Comparison of ENCODE assay signal across 1 cellular context in the genomic region with DNA sequence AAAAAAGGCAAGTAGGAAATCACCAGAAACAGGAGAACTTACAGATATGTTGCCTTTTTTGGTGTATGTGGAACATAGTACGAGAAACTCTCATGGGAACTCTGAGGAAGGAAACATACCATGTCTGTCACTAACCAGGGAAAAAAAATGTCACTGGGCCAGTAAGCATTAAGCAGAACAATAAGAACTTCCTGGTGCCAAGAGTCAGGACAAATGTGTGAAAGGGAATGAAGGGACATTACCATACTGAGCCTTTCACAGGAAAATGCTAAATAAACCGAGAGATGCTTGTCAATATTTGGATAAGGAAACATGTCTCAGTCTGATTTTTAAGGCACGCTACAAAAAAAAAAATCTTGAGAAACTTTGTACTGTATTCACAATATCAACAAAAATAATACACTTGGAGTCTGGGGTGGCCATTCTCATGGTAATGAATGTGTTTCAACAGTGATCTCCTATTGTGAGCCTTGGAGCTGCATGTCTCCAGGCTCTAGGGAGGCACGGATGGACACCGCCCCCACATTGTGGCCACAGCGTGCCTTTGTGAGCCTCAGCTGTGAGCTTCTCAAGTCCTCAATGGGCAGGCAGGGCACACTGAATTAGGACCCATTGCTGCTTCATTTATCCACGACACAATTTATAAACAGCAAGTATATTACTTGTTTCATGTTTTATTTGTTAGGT.
TF ChIP-seq lines count a peak whose summit lies in the region.

No MANE protein-coding gene starts in this region.

TF ChIP-seq in H1, 55 proteins besides CTCF, POLR2A, EP300 and RAD21 (continued from another document):
- TF ChIP-seq CREB1 (IDR thresholded peaks at IDR 0.05) (0 out of 2 replicates have a peak, but pooled peaks have one; percentile 15), GTF2F1 (IDR thresholded peaks at IDR 0.05; ENCODE audit: borderline replicate concordance, low read depth, low read length) (no peak), ZNF274 (IDR thresholded peaks at IDR 0.05; ENCODE audit: borderline replicate concordance, extremely low read depth, low read length) (no peak), POU5F1 (IDR thresholded peaks at IDR 0.05; ENCODE audit: low read depth, low read length) (no peak), SAP30 (IDR thresholded peaks at IDR 0.05; ENCODE audit: insufficient read depth, insufficient replicate concordance, low read length) (no peak), BRCA1 (IDR thresholded peaks at IDR 0.05; ENCODE audit: low read depth, low read length) (no peak), SP2 (IDR thresholded peaks at IDR 0.05; ENCODE audit: low read length) (no peak), KDM4A (IDR thresholded peaks at IDR 0.05; ENCODE audit: low read depth, low read length, severe bottlenecking) (no peak), KDM5A (IDR thresholded peaks at IDR 0.05; ENCODE audit: low read length) (no peak), RXRA (IDR thresholded peaks at IDR 0.05; ENCODE audit: insufficient read depth, low read depth, low read length) (no peak), ASH2L (IDR thresholded peaks at IDR 0.05; ENCODE audit: low read length) (peak; percentile 31), TEAD4 (IDR thresholded peaks at IDR 0.05; ENCODE audit: low read depth, low read length) (no peak), BACH1 (IDR thresholded peaks at IDR 0.05; ENCODE audit: low read length) (no peak), KDM1A (IDR thresholded peaks at IDR 0.05; ENCODE audit: borderline replicate concordance, low read length) (no peak), SP1 (IDR thresholded peaks at IDR 0.05; ENCODE audit: low read depth, low read length) (no peak), TBP (IDR thresholded peaks at IDR 0.05; ENCODE audit: low read depth, low read length) (no peak), PHF8 (conservative IDR thresholded peaks at IDR 0.05; ENCODE audit: low read depth, low read length) (no peak), NRF1 (IDR thresholded peaks at IDR 0.05; ENCODE audit: low read depth, low read length) (no peak), YY1 (IDR thresholded peaks at IDR 0.05; ENCODE audit: low read depth, low read length) (peak; percentile 60; the same call in 1 of the 2 replicates), RBBP5 (IDR thresholded peaks at IDR 0.05; ENCODE audit: borderline replicate concordance, low read depth, low read length) (no peak), MAFK (IDR thresholded peaks at IDR 0.05; ENCODE audit: low read depth, low read length) (no peak), SIN3A (conservative IDR thresholded peaks at IDR 0.05 in 1 of 2, IDR thresholded peaks at IDR 0.05 in 1 of 2; ENCODE audit: low read depth in 1 of 2, low read length in 2 of 2) (0 out of 4 replicates have a peak, but pooled peaks of 1 of the 2 experiments have one; percentile 17), RFX5 (IDR thresholded peaks at IDR 0.05; ENCODE audit: borderline replicate concordance, low read depth, low read length) (no peak), FOSL1 (IDR thresholded peaks at IDR 0.05; ENCODE audit: insufficient read depth, low read depth, low read length) (no peak), POLR2AphosphoS5 (IDR thresholded peaks at IDR 0.05; ENCODE audit: low read depth, low read length) (no peak; the same call in 1 of the 2 replicates), RNF2 (IDR thresholded peaks at IDR 0.05; ENCODE audit: borderline replicate concordance, low read depth, low read length, missing control alignments, poor library complexity, severe bottlenecking) (no peak), CEBPB (IDR thresholded peaks at IDR 0.05; ENCODE audit: low read depth, low read length) (peak; percentile 53; the same call in 1 of the 2 replicates), SP4 (IDR thresholded peaks at IDR 0.05; ENCODE audit: low read length) (no peak), CBX5 (IDR thresholded peaks at IDR 0.05; ENCODE audit: low read depth, low read length) (no peak), SIRT6 (IDR thresholded peaks at IDR 0.05; ENCODE audit: low read length) (no peak), CTBP2 (IDR thresholded peaks at IDR 0.05; ENCODE audit: borderline replicate concordance, insufficient read depth, insufficient read length, low read length) (peak; percentile 85)
- TF ChIP-seq, protein P1, sequence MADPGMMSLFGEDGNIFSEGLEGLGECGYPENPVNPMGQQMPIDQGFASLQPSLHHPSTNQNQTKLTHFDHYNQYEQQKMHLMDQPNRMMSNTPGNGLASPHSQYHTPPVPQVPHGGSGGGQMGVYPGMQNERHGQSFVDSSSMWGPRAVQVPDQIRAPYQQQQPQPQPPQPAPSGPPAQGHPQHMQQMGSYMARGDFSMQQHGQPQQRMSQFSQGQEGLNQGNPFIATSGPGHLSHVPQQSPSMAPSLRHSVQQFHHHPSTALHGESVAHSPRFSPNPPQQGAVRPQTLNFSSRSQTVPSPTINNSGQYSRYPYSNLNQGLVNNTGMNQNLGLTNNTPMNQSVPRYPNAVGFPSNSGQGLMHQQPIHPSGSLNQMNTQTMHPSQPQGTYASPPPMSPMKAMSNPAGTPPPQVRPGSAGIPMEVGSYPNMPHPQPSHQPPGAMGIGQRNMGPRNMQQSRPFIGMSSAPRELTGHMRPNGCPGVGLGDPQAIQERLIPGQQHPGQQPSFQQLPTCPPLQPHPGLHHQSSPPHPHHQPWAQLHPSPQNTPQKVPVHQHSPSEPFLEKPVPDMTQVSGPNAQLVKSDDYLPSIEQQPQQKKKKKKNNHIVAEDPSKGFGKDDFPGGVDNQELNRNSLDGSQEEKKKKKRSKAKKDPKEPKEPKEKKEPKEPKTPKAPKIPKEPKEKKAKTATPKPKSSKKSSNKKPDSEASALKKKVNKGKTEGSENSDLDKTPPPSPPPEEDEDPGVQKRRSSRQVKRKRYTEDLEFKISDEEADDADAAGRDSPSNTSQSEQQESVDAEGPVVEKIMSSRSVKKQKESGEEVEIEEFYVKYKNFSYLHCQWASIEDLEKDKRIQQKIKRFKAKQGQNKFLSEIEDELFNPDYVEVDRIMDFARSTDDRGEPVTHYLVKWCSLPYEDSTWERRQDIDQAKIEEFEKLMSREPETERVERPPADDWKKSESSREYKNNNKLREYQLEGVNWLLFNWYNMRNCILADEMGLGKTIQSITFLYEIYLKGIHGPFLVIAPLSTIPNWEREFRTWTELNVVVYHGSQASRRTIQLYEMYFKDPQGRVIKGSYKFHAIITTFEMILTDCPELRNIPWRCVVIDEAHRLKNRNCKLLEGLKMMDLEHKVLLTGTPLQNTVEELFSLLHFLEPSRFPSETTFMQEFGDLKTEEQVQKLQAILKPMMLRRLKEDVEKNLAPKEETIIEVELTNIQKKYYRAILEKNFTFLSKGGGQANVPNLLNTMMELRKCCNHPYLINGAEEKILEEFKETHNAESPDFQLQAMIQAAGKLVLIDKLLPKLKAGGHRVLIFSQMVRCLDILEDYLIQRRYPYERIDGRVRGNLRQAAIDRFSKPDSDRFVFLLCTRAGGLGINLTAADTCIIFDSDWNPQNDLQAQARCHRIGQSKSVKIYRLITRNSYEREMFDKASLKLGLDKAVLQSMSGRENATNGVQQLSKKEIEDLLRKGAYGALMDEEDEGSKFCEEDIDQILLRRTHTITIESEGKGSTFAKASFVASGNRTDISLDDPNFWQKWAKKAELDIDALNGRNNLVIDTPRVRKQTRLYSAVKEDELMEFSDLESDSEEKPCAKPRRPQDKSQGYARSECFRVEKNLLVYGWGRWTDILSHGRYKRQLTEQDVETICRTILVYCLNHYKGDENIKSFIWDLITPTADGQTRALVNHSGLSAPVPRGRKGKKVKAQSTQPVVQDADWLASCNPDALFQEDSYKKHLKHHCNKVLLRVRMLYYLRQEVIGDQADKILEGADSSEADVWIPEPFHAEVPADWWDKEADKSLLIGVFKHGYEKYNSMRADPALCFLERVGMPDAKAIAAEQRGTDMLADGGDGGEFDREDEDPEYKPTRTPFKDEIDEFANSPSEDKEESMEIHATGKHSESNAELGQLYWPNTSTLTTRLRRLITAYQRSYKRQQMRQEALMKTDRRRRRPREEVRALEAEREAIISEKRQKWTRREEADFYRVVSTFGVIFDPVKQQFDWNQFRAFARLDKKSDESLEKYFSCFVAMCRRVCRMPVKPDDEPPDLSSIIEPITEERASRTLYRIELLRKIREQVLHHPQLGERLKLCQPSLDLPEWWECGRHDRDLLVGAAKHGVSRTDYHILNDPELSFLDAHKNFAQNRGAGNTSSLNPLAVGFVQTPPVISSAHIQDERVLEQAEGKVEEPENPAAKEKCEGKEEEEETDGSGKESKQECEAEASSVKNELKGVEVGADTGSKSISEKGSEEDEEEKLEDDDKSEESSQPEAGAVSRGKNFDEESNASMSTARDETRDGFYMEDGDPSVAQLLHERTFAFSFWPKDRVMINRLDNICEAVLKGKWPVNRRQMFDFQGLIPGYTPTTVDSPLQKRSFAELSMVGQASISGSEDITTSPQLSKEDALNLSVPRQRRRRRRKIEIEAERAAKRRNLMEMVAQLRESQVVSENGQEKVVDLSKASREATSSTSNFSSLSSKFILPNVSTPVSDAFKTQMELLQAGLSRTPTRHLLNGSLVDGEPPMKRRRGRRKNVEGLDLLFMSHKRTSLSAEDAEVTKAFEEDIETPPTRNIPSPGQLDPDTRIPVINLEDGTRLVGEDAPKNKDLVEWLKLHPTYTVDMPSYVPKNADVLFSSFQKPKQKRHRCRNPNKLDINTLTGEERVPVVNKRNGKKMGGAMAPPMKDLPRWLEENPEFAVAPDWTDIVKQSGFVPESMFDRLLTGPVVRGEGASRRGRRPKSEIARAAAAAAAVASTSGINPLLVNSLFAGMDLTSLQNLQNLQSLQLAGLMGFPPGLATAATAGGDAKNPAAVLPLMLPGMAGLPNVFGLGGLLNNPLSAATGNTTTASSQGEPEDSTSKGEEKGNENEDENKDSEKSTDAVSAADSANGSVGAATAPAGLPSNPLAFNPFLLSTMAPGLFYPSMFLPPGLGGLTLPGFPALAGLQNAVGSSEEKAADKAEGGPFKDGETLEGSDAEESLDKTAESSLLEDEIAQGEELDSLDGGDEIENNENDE (IDR thresholded peaks at IDR 0.05; ENCODE audit: insufficient replicate concordance, low read length), result peak; percentile 76
- TF ChIP-seq, protein P2, sequence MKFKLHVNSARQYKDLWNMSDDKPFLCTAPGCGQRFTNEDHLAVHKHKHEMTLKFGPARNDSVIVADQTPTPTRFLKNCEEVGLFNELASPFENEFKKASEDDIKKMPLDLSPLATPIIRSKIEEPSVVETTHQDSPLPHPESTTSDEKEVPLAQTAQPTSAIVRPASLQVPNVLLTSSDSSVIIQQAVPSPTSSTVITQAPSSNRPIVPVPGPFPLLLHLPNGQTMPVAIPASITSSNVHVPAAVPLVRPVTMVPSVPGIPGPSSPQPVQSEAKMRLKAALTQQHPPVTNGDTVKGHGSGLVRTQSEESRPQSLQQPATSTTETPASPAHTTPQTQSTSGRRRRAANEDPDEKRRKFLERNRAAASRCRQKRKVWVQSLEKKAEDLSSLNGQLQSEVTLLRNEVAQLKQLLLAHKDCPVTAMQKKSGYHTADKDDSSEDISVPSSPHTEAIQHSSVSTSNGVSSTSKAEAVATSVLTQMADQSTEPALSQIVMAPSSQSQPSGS (IDR thresholded peaks at IDR 0.05; ENCODE audit: low read length), result no peak
- TF ChIP-seq, protein P3, sequence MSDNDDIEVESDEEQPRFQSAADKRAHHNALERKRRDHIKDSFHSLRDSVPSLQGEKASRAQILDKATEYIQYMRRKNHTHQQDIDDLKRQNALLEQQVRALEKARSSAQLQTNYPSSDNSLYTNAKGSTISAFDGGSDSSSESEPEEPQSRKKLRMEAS (IDR thresholded peaks at IDR 0.05), result peak; percentile 91
TF ChIP-seq in H1: peak in this region for 11.
